ENCODE assay signal across 9 cellular contexts in genomic region chr1:156581661-156582387, GRCh38.
DNase-seq lines count a peak whose midpoint lies in the region; ATAC-seq lines count a peak whose summit lies in the region.
"Had no signal": no experiment of that assay in that cellular context is flagged by ENCODE, and none has a peak within 500 bp of the region (broad histone marks: within the 10 kb centered on the region; RNA-seq: fewer than 3 reads in every experiment).

No MANE protein-coding gene starts in this region.

- H3K4me1 Mint-ChIP-seq in T-helper 2 cell treated with Interferon-gamma antibody and Interleukin-4, amounts not matched to agents 5 μg/mL and 100 μg/mL, for 36 hours (ENCODE audit: low read depth) = peaks cover 10% of the 10 kb centered on the region
- peaks cover 35% of the 10 kb centered on the region for H3K4me1 Mint-ChIP-seq in central memory CD8-positive, alpha-beta T cell

- peaks cover 2% of the 10 kb centered on the region for H3K27me3 Mint-ChIP-seq in T-helper 2 cell treated with Interferon-gamma antibody and Interleukin-4, amounts not matched to agents 5 μg/mL and 100 μg/mL, for 36 hours (ENCODE audit: low read depth)
- H3K27me3 Mint-ChIP-seq in central memory CD8-positive, alpha-beta T cell = no peaks in the 10 kb centered on the region

- no peaks in the 10 kb centered on the region for H3K36me3 Mint-ChIP-seq in T-helper 2 cell treated with Interferon-gamma antibody and Interleukin-4, amounts not matched to agents 5 μg/mL and 100 μg/mL, for 36 hours (ENCODE audit: low read depth)
- H3K36me3 Mint-ChIP-seq in central memory CD8-positive, alpha-beta T cell (ENCODE audit: insufficient read depth) = peaks cover 6% of the 10 kb centered on the region

- peak; percentile 31 for ATAC-seq in GM21723 (IDR thresholded peaks at IDR 0.05; ENCODE audit: unreplicated experiment)
- peak; percentile 84 for ATAC-seq in central memory CD8-positive, alpha-beta T cell (replicated peaks; ENCODE audit: extremely low read depth, poor library complexity, severe bottlenecking)

- no peaks in the 10 kb centered on the region for H3K9me3 Mint-ChIP-seq in T-helper 2 cell treated with Interferon-gamma antibody and Interleukin-4, amounts not matched to agents 5 μg/mL and 100 μg/mL, for 36 hours
- H3K9me3 Mint-ChIP-seq in central memory CD8-positive, alpha-beta T cell = no peaks in the 10 kb centered on the region

- peak overlapping the region; percentile 48 for H3K4me3 Mint-ChIP-seq in T-helper 2 cell treated with Interferon-gamma antibody and Interleukin-4, amounts not matched to agents 5 μg/mL and 100 μg/mL, for 36 hours
- peak overlapping the region; percentile 81 for H3K4me3 Mint-ChIP-seq in central memory CD8-positive, alpha-beta T cell

- no peak for DNase-seq in T-helper 2 cell treated with Interferon-gamma antibody and Interleukin-4, amounts not matched to agents 5 μg/mL and 100 μg/mL, for 36 hours (ENCODE audit: low spot score)
- no peak for DNase-seq in central memory CD8-positive, alpha-beta T cell (ENCODE audit: low spot score in 2 of 2)
- peak; percentile 33 for DNase-seq in stimulated activated CD8-positive, alpha-beta memory T cell treated with anti-CD3 and anti-CD28 coated beads, Interleukin-12 subunit alpha, Interleukin-12 subunit beta, amount 100 ng/mL, for 4 hours (ENCODE audit: low read depth)
- DNase-seq in putamen (ENCODE audit: low spot score) (no peak), NOMO-1 (lab: John Stamatoyannopoulos, UW; ENCODE audit: unreplicated experiment in 2 of 2) (no peak), NCI-H345 (lab: John Stamatoyannopoulos, UW) (no peak)
- DNase-seq: NCI-H2081, Right ventricle myocardium superior had no signal

- peak overlapping the region; percentile 64 for H3K27ac Mint-ChIP-seq in T-helper 2 cell treated with Interferon-gamma antibody and Interleukin-4, amounts not matched to agents 5 μg/mL and 100 μg/mL, for 36 hours
- H3K27ac Mint-ChIP-seq in central memory CD8-positive, alpha-beta T cell (ENCODE audit: low read depth) = peak overlapping the region; percentile 89
